ENCODE assay signal across 13 cellular contexts in the genomic region with DNA sequence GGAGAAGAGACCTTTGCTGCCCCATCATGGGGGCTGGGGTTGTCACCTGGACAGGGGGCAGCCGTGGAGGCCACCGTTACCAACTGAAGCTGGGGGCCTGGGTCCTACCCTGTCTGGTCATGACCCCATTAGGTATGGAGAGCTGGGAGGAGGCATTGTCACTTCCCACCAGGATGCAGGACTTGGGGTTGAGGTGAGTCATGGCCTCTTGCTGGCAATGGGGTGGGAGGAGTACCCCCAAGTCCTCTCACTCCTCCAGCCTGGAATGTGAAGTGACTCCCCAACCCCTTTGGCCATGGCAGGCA. TPM values are rescaled to one million over a fixed set of nuclear protein-coding genes. Genes with fewer than 3 reads are reported as not detected.
DNase-seq lines count a peak whose midpoint lies in the region; ATAC-seq and TF ChIP-seq lines count a peak whose summit lies in the region.
"Had no signal": no experiment of that assay in that cellular context is flagged by ENCODE, and none has a peak within 500 bp of the region (broad histone marks: within the 10 kb centered on the region; RNA-seq: fewer than 3 reads in every experiment).

No MANE protein-coding gene starts in this region.

- CTCF ChIA-PET in Calu3 (lab: Charles Lee) = interaction anchor here (1.0 kb wide), 2 partner anchors 30 to 82 kb away, joined by 3 to 4 read pairs; a partner anchor contains a TSS
- CTCF ChIA-PET in T-cell (lab: Charles Lee) = interaction anchor here in 1 of 2 donors (1.8 to 2.1 kb wide), 2 partner anchors 12 to 30 kb away, joined by 10 to 19 read pairs; a partner anchor contains a TSS

- H3K27ac Mint-ChIP-seq in Calu3 (ENCODE audit: unreplicated experiment) (peak overlapping the region; percentile 72), T-cell (peak overlapping the region; percentile 96 to 99)

- H3K4me1 Mint-ChIP-seq in Calu3 (ENCODE audit: low read depth, unreplicated experiment) (peaks cover 69% of the 10 kb centered on the region), T-cell (peaks cover 84 to 96% (median 95%) of the 10 kb centered on the region in 3 donors)

- POLR2A ChIA-PET in T-cell (lab: Charles Lee) = interaction anchor here in 1 of 2 donors (0.5 kb wide), 1 partner anchor 117 kb away, joined by 4 read pairs; a partner anchor contains a TSS

- H3K4me1 ChIP-seq in effector memory CD4-positive, alpha-beta T cell (ENCODE audit: control insufficient read depth, insufficient read depth, low read length, poor library complexity, severe bottlenecking) = peaks cover 80% of the 10 kb centered on the region
- H3K4me1 ChIP-seq in sigmoid colon = peaks cover 0 to 88% (median 84%) of the 10 kb centered on the region in 4 donors

- TF ChIP-seq EP300 in sigmoid colon (IDR thresholded peaks at IDR 0.05) = no peak

- no peaks in the 10 kb centered on the region for H3K27me3 ChIP-seq in effector memory CD4-positive, alpha-beta T cell (replicated peaks; ENCODE audit: control insufficient read depth, insufficient read depth, low read length, poor library complexity, severe bottlenecking)
- H3K27me3 ChIP-seq in sigmoid colon = no peaks in the 10 kb centered on the region
- H3K27me3 ChIP-seq: foreskin keratinocyte had no signal

- peak overlapping the region; percentile 84 for H3K27ac ChIP-seq in effector memory CD4-positive, alpha-beta T cell (ENCODE audit: insufficient read depth, low read length, poor library complexity, severe bottlenecking)
- peak overlapping the region; percentile 19 to 99 (median 93) for H3K27ac ChIP-seq in sigmoid colon
- H3K27ac ChIP-seq: foreskin keratinocyte had no signal

- TF ChIP-seq CTCF in Calu3 (IDR thresholded peaks at IDR 0.05; ENCODE audit: unreplicated experiment) (no peak), sigmoid colon (IDR thresholded peaks at IDR 0.05) (no peak), GM20000 (IDR thresholded peaks at IDR 0.05; ENCODE audit: extremely low read depth, missing control alignments) (no peak)

- H3K9me3 Mint-ChIP-seq in Calu3 (ENCODE audit: low read depth, unreplicated experiment) (no peaks in the 10 kb centered on the region), T-cell (no peaks in the 10 kb centered on the region)

- no peak overlapping the region for H3K4me3 ChIP-seq in effector memory CD4-positive, alpha-beta T cell (ENCODE audit: insufficient read depth, low read depth, low read length, poor library complexity, severe bottlenecking)
- H3K4me3 ChIP-seq in sigmoid colon = no peak overlapping the region

- no peak for TF ChIP-seq POLR2A in sigmoid colon (IDR thresholded peaks at IDR 0.05)

- H3K27me3 Mint-ChIP-seq in Calu3 (ENCODE audit: unreplicated experiment) (no peaks in the 10 kb centered on the region), T-cell (no peaks in the 10 kb centered on the region)

- peaks cover 22% of the 10 kb centered on the region for H3K36me3 ChIP-seq in effector memory CD4-positive, alpha-beta T cell (ENCODE audit: control insufficient read depth, insufficient read depth, low read length)
- peaks cover 0 to 30% (median 19%) of the 10 kb centered on the region in 4 donors for H3K36me3 ChIP-seq in sigmoid colon

- WGBS in sigmoid colon, 2 donors = 88 to 89% methylated on average over 2 of the region's 2 CpGs

- ATAC-seq in T-cell (replicated peaks in 1 of 4) (no peak), HG02885 (IDR thresholded peaks at IDR 0.05; ENCODE audit: poor library complexity, unreplicated experiment) (no peak)
- ATAC-seq: foreskin keratinocyte had no signal

- H3K36me3 Mint-ChIP-seq in Calu3 (ENCODE audit: insufficient read depth, unreplicated experiment) = peaks cover 91% of the 10 kb centered on the region
- H3K36me3 Mint-ChIP-seq in T-cell = peaks cover 14% of the 10 kb centered on the region

- H3K4me3 Mint-ChIP-seq in Calu3 (ENCODE audit: low read depth, unreplicated experiment) (peak overlapping the region; percentile 7), T-cell (peak overlapping the region in 1 of 3 donors; percentile 93)

- no peaks in the 10 kb centered on the region for H3K9me3 ChIP-seq in effector memory CD4-positive, alpha-beta T cell (ENCODE audit: control insufficient read depth, low read length)
- no peaks in the 10 kb centered on the region for H3K9me3 ChIP-seq in sigmoid colon

- intact Hi-C loops in Calu3 (cut with micrococcal nuclease; ENCODE audit: unreplicated experiment) (loop anchor here (5.0 kb wide), 1 partner anchor 146 kb away; no protein-coding TSS in a partner anchor), sigmoid colon (cut with DNase I) (no loop called here)

- DNase-seq in Calu3 (no peak), T-cell (no peak), sigmoid colon (no peak), OCI-M2 (lab: John Stamatoyannopoulos, UW; ENCODE audit: unreplicated experiment) (no peak), GM20000 (ENCODE audit: low spot score) (no peak)
- DNase-seq in effector memory CD4-positive, alpha-beta T cell = no peak
- DNase-seq: activated effector memory CD4-positive, alpha-beta T cell treated with Interleukin-2 at 50 U/mL for 16 hours; cortex of kidney; foreskin keratinocyte; NCI-H1048; NCI-H446 had no signal

- BruUV-seq in Calu3 (replicated peaks; lab: Mats Ljungman, UMichigan) = no TSS peak

RNA-seq across cellular contexts. Expression of a gene that starts 9.0 kb away (rescaled TPM):
- 95.4 and 109 TPM in 2 replicates for total RNA-seq in Calu3 (2022)
- total RNA-seq in T-cell = 100 to 1,000 TPM; 150 to 234 (median 224) TPM
- total RNA-seq in sigmoid colon = 100 to 1,000 TPM in 1 of 4 donors, 10 to 100 TPM in 3; 60.9 to 106 (median 87.6) TPM
- polyA plus RNA-seq in sigmoid colon = 100 to 1,000 TPM in 2 of 3 donors, 10 to 100 TPM in 1; 88.9 to 105 (median 101) TPM

RNA-seq across cellular contexts. Expression of a gene that starts 29.9 kb away (rescaled TPM):
- 21.0 and 22.7 TPM in 2 replicates for total RNA-seq in Calu3 (2022)
- 10 to 100 TPM; 42.4 to 77.9 (median 63.2) TPM for total RNA-seq in T-cell
- 10 to 100 TPM; 15.6 to 21.3 (median 19.2) TPM for total RNA-seq in sigmoid colon
- 10 to 100 TPM; 39.0 to 76.5 (median 58.3) TPM for polyA plus RNA-seq in sigmoid colon

RNA-seq across cellular contexts. Expression of a gene that starts 32.7 kb away (rescaled TPM):
- total RNA-seq in Calu3 (2022) (30.2 and 49.3 TPM in 2 replicates), T-cell (1 to 10 TPM in 4 of 5 donors, not detected in 1; 1.5 to 5.2 (median 4.1) TPM), sigmoid colon (10 to 100 TPM in 3 of 4 donors, 1 to 10 TPM in 1; 9.1 to 19.1 (median 15.7) TPM)
- 10 to 100 TPM in 1 of 3 donors, 1 to 10 TPM in 1, not detected in 1; 2.1 to 11.3 TPM for polyA plus RNA-seq in sigmoid colon

RNA-seq across cellular contexts. Expression of a gene that starts 42.3 kb away (rescaled TPM):
- total RNA-seq in Calu3 (2022) (not detected in 2 replicates), T-cell (1 to 10 TPM in 1 of 5 donors, under 1 TPM in 2, not detected in 2; 0.59 to 1.1 (median 0.66) TPM), sigmoid colon (1 to 10 TPM in 1 of 4 donors, not detected in 3; 1.8 TPM)
- polyA plus RNA-seq in sigmoid colon = not detected
- total RNA-seq: foreskin keratinocyte, osteoblast had no signal
- polyA plus RNA-seq: foreskin keratinocyte had no signal

RNA-seq across cellular contexts. Expression of a gene that starts 57.0 kb away (rescaled TPM):
- total RNA-seq in Calu3 (2022) = 95.4 and 102 TPM in 2 replicates
- 100 to 1,000 TPM in 1 of 5 donors, 10 to 100 TPM in 4; 65.2 to 101 (median 79.1) TPM for total RNA-seq in T-cell
- total RNA-seq in sigmoid colon = 10 to 100 TPM; 43.2 to 60.1 (median 54.0) TPM
- polyA plus RNA-seq in sigmoid colon = 10 to 100 TPM; 19.2 to 76.1 (median 37.2) TPM
